8 cellular contexts compared by ENCODE assay signal in the genomic region with DNA sequence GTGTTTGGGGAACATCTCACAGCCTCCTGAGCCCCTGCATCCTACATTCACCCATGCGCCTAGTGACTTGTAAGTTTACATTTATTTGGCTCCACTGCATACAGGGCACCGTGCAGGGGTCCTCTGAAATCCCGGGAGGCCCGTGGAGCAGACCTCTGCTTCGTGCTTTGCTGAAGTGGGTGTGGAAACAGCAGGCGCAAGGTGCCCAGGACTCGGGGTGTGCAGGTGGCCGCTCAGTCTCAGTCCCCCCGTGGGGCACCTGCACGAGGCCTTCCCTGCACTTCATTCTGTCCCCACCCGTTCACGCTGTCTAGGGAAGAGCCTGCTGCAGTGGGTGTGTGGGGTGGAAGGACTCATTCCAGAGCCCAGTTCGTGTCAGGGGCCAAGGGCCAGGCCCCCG. TPM values are rescaled to one million over a fixed set of nuclear protein-coding genes. Genes with fewer than 3 reads are reported as not detected.
"Had no signal": no experiment of that assay in that cellular context is flagged by ENCODE, and none has a peak within 500 bp of the region (broad histone marks: within the 10 kb centered on the region; RNA-seq: fewer than 3 reads in every experiment).

No MANE protein-coding gene starts in this region.

RNA-seq across cellular contexts. Expression of gene CPZ, which starts 28.6 kb away (rescaled TPM):
- total RNA-seq: lung microvascular endothelial cell, natural killer cell had no signal

RNA-seq across cellular contexts. Expression of gene GPR78, which starts 40.9 kb away (rescaled TPM):
- total RNA-seq: kidney epithelial cell, left lobe of liver, left ventricle myocardium superior, lung microvascular endothelial cell, mesenteric fat pad, natural killer cell, occipital lobe, tibial nerve had no signal
